In the genomic region with DNA sequence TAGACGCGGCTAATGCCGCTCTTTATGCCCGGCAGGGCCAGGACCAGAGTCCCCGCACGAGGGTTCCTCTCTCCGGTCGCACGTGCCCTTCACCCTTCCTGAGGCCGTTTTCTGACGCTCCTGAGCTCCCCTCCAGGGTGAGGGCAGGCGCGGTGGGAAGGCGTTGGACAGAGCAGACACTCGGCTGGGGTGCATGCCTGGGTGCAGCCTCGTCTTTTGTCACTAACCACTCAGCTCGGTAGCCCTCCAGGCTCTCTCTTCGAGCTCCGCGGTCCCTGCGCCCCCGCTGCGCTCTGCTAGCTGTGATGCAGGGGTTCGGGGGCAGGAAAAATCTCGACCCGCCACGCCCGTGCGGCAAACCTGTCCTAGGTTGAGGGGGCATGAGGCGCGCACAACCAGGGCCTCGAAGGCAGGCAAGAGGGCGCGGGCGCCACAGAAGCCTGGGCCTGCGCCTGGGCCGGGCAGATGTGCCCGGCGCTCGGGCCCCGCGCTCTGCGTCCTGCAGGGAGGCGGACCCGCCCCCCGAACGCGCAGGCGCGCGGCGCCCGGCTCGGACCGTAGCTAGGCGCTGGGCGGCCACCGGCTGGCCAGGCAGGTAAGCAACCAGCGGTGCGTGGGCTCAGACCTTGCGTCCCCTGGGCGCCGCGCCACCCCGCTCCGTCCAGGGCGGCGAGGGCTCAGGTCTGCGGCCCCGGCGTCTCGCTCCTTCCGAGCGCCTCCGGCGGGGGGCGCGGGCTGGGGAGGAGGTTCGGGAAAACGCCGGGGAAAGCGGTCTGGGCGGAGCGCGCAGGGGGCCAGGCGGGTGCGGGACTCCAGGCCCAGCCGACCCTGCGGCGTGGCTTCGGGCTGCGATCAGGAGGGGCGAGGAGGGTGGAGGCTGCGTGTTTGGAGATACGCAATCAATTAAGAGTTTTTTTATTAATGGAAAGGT, we compare ENCODE assay signal across 1 cellular context.
TF ChIP-seq lines count a peak whose summit lies in the region.

Gene L3MBTL1 (plus strand): TSS at position 548 of the 931 bp plus-strand sequence. CDS start 5,807 bp downstream, outside the sequence.

TF ChIP-seq in HepG2, 621 proteins besides CTCF, POLR2A, EP300 and RAD21 (continued from another document and continues in another):
- TF ChIP-seq, protein P1, sequence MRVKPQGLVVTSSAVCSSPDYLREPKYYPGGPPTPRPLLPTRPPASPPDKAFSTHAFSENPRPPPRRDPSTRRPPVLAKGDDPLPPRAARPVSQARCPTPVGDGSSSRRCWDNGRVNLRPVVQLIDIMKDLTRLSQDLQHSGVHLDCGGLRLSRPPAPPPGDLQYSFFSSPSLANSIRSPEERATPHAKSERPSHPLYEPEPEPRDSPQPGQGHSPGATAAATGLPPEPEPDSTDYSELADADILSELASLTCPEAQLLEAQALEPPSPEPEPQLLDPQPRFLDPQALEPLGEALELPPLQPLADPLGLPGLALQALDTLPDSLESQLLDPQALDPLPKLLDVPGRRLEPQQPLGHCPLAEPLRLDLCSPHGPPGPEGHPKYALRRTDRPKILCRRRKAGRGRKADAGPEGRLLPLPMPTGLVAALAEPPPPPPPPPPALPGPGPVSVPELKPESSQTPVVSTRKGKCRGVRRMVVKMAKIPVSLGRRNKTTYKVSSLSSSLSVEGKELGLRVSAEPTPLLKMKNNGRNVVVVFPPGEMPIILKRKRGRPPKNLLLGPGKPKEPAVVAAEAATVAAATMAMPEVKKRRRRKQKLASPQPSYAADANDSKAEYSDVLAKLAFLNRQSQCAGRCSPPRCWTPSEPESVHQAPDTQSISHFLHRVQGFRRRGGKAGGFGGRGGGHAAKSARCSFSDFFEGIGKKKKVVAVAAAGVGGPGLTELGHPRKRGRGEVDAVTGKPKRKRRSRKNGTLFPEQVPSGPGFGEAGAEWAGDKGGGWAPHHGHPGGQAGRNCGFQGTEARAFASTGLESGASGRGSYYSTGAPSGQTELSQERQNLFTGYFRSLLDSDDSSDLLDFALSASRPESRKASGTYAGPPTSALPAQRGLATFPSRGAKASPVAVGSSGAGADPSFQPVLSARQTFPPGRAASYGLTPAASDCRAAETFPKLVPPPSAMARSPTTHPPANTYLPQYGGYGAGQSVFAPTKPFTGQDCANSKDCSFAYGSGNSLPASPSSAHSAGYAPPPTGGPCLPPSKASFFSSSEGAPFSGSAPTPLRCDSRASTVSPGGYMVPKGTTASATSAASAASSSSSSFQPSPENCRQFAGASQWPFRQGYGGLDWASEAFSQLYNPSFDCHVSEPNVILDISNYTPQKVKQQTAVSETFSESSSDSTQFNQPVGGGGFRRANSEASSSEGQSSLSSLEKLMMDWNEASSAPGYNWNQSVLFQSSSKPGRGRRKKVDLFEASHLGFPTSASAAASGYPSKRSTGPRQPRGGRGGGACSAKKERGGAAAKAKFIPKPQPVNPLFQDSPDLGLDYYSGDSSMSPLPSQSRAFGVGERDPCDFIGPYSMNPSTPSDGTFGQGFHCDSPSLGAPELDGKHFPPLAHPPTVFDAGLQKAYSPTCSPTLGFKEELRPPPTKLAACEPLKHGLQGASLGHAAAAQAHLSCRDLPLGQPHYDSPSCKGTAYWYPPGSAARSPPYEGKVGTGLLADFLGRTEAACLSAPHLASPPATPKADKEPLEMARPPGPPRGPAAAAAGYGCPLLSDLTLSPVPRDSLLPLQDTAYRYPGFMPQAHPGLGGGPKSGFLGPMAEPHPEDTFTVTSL (CRISPR knock-in tag; IDR thresholded peaks at IDR 0.05; ENCODE audit: borderline replicate concordance) = no peak; the same call in 1 of the 2 replicates
- TF ChIP-seq XBP1 (CRISPR knock-in tag; IDR thresholded peaks at IDR 0.05) (no peak; the same call in 1 of the 2 replicates), ZBTB7A (CRISPR knock-in tag; IDR thresholded peaks at IDR 0.05) (peak; percentile 86), ZNF614 (CRISPR knock-in tag; IDR thresholded peaks at IDR 0.05; ENCODE audit: borderline replicate concordance) (peak; percentile 67; the same call in 1 of the 2 replicates), FLYWCH1 (CRISPR knock-in tag; IDR thresholded peaks at IDR 0.05) (peak; percentile 91; the same call in 1 of the 2 replicates), ZNF775 (CRISPR knock-in tag; IDR thresholded peaks at IDR 0.05; ENCODE audit: borderline replicate concordance) (no peak), RCOR2 (CRISPR knock-in tag; IDR thresholded peaks at IDR 0.05) (no peak), ZNF691 (CRISPR knock-in tag; IDR thresholded peaks at IDR 0.05; ENCODE audit: borderline replicate concordance, low read depth) (peak; percentile 89; the same call in 1 of the 2 replicates), CBFB (CRISPR knock-in tag; IDR thresholded peaks at IDR 0.05) (no peak; the same call in 1 of the 2 replicates), FOXK1 (CRISPR knock-in tag; IDR thresholded peaks at IDR 0.05; ENCODE audit: borderline replicate concordance, low read depth) (0 out of 2 replicates have a peak, but pooled peaks have one; percentile 24), DNMT1 (CRISPR knock-in tag; IDR thresholded peaks at IDR 0.05) (peak; percentile 92; the same call in 1 of the 2 replicates), ZNF687 (CRISPR knock-in tag; IDR thresholded peaks at IDR 0.05) (peak; percentile 95), IKZF1 (IDR thresholded peaks at IDR 0.05) (no peak), CHD4 (IDR thresholded peaks at IDR 0.05; ENCODE audit: borderline replicate concordance, low read length) (no peak), EHMT2 (IDR thresholded peaks at IDR 0.05; ENCODE audit: borderline replicate concordance, low read depth, low read length) (no peak), HNF1A (IDR thresholded peaks at IDR 0.05; ENCODE audit: low read depth) (no peak), HNF1A (CRISPR knock-in tag; IDR thresholded peaks at IDR 0.05; ENCODE audit: borderline replicate concordance) (peak; percentile 81), GATAD1 (CRISPR knock-in tag; IDR thresholded peaks at IDR 0.05) (no peak), CHD2 (IDR thresholded peaks at IDR 0.05; ENCODE audit: low read depth, low read length) (no peak), GATA4 (IDR thresholded peaks at IDR 0.05; ENCODE audit: borderline replicate concordance, low read depth) (0 out of 2 replicates have a peak, but pooled peaks have one; percentile 17), ATM (IDR thresholded peaks at IDR 0.05; ENCODE audit: borderline replicate concordance) (no peak), SMARCE1 (IDR thresholded peaks at IDR 0.05; ENCODE audit: borderline replicate concordance) (no peak), SRY (CRISPR knock-in tag; IDR thresholded peaks at IDR 0.05) (peak; percentile 34), NFATC3 (CRISPR knock-in tag; IDR thresholded peaks at IDR 0.05) (no peak), ZNF749 (CRISPR knock-in tag; IDR thresholded peaks at IDR 0.05; ENCODE audit: borderline replicate concordance) (peak; percentile 74; the same call in 1 of the 2 replicates), GFI1 (CRISPR knock-in tag; IDR thresholded peaks at IDR 0.05; ENCODE audit: borderline replicate concordance) (no peak; the same call in 1 of the 2 replicates), RXRB (CRISPR knock-in tag; IDR thresholded peaks at IDR 0.05; ENCODE audit: borderline replicate concordance) (0 out of 2 replicates have a peak, but pooled peaks have one; percentile 10), ZNF780A (CRISPR knock-in tag; IDR thresholded peaks at IDR 0.05) (0 out of 2 replicates have a peak, but pooled peaks have one; percentile 36), CEBPB (IDR thresholded peaks at IDR 0.05; ENCODE audit: borderline replicate concordance, low read depth, low read length) (no peak)
- TF ChIP-seq, protein P2, sequence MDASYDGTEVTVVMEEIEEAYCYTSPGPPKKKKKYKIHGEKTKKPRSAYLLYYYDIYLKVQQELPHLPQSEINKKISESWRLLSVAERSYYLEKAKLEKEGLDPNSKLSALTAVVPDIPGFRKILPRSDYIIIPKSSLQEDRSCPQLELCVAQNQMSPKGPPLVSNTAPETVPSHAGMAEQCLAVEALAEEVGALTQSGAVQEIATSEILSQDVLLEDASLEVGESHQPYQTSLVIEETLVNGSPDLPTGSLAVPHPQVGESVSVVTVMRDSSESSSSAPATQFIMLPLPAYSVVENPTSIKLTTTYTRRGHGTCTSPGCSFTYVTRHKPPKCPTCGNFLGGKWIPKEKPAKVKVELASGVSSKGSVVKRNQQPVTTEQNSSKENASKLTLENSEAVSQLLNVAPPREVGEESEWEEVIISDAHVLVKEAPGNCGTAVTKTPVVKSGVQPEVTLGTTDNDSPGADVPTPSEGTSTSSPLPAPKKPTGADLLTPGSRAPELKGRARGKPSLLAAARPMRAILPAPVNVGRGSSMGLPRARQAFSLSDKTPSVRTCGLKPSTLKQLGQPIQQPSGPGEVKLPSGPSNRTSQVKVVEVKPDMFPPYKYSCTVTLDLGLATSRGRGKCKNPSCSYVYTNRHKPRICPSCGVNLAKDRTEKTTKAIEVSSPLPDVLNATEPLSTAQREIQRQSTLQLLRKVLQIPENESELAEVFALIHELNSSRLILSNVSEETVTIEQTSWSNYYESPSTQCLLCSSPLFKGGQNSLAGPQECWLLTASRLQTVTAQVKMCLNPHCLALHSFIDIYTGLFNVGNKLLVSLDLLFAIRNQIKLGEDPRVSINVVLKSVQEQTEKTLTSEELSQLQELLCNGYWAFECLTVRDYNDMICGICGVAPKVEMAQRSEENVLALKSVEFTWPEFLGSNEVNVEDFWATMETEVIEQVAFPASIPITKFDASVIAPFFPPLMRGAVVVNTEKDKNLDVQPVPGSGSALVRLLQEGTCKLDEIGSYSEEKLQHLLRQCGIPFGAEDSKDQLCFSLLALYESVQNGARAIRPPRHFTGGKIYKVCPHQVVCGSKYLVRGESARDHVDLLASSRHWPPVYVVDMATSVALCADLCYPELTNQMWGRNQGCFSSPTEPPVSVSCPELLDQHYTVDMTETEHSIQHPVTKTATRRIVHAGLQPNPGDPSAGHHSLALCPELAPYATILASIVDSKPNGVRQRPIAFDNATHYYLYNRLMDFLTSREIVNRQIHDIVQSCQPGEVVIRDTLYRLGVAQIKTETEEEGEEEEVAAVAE (CRISPR knock-in tag; IDR thresholded peaks at IDR 0.05; ENCODE audit: borderline replicate concordance) = no peak
- TF ChIP-seq, protein P3, sequence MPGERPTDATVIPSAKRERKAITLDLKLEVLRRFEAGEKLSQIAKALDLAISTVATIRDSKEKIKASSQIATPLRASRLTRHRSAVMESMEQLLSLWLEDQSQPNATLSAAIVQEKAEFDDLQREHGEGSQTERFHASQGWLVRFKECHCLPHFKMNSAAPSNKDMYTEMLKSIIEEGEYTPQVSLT (CRISPR knock-in tag; IDR thresholded peaks at IDR 0.05; ENCODE audit: borderline replicate concordance, low read depth) = no peak
